In the genomic region with DNA sequence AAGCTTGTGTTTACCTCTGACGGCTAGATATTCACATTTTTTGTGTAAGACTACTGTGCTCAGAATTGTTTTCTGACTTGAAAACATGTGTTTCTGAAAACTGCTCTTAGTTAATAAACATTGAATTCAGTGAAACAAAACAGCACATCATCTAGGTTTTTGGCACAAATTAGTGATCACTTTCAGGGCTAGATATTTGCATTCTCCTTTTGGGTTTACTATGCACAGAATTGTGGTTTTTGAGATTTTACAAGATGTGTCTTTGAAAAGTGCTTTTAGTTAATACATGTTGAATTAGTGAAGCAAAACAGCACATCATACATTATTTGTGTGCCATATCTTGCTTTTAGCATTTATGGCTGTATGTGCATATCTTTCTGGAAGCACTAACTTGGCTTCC, we compare ENCODE assay signal across 37 cellular contexts.
"Had no signal": no experiment of that assay in that cellular context is flagged by ENCODE, and none has a peak within 500 bp of the region (broad histone marks: within the 10 kb centered on the region; RNA-seq: fewer than 3 reads in every experiment).

No MANE protein-coding gene starts in this region.

- H3K4me1 ChIP-seq: adrenal gland, ascending aorta had no signal

- FAIRE-seq: bronchial epithelial cell, TTC549 had no signal

- H3K36me3 ChIP-seq: adrenal gland, ascending aorta, cardiac muscle cell had no signal

- H3K4me3 ChIP-seq: adrenal gland, ascending aorta, cardiac muscle cell had no signal

- H3K36me3 Mint-ChIP-seq: activated CD4-positive, alpha-beta memory T cell treated with anti-CD3 and anti-CD28 coated beads for 36 hours; activated naive CD4-positive, alpha-beta T cell treated with anti-CD3 and anti-CD28 coated beads, Interleukin-2, amount 50 U/mL, for 72 hours; activated naive CD8-positive, alpha-beta T cell treated with anti-CD3 and anti-CD28 coated beads for 36 hours; brain had no signal

- H3K27ac Mint-ChIP-seq: activated B cell treated with CpG ODN at 0.5 μM for 24 hours; activated CD4-positive, alpha-beta memory T cell treated with anti-CD3 and anti-CD28 coated beads for 36 hours; activated CD4-positive, alpha-beta T cell treated with anti-CD3 and anti-CD28 coated beads, Interleukin-2, amount 10 ng/mL, durations not matched to agents 24 days and 14 days; activated CD8-positive, alpha-beta T cell treated with anti-CD3 and anti-CD28 coated beads for 36 hours; activated naive CD4-positive, alpha-beta T cell treated with anti-CD3 and anti-CD28 coated beads for 36 hours; activated naive CD4-positive, alpha-beta T cell treated with anti-CD3 and anti-CD28 coated beads, Interleukin-2, amount 50 U/mL, for 72 hours; activated naive CD8-positive, alpha-beta T cell treated with anti-CD3 and anti-CD28 coated beads for 36 hours; activated T-cell treated with anti-CD3 and anti-CD28 coated beads, Interleukin-2, amount 50 U/mL, for 72 hours; activated T-helper 1 cell treated with anti-CD3 and anti-CD28 coated beads, Interleukin-12 subunit alpha, Interleukin-12 subunit beta, Interleukin-2, Interleukin-4 antibody, amounts not matched to agents 30 ng/mL and 10 ng/mL and 1 ng/mL, durations not matched to agents 14 hours and 24 hours and 36 hours; activated T-helper 17 cell treated with anti-CD3 and anti-CD28 coated beads, Interleukin-2, amount 50 U/mL, for 72 hours; brain; T-helper 1 cell treated with Interleukin-12 subunit alpha and Interleukin-12 subunit beta and Interleukin-4 antibody, amounts not matched to agents 30 μg/mL and 1 μg/mL, for 36 hours; T-helper 2 cell treated with Interferon-gamma antibody and Interleukin-4, amounts not matched to agents 5 μg/mL and 100 μg/mL, for 36 hours had no signal

- DNase-seq: activated B cell treated with CpG ODN at 0.5 μM for 24 hours; activated CD4-positive, alpha-beta memory T cell treated with anti-CD3 and anti-CD28 coated beads for 36 hours; activated CD4-positive, alpha-beta T cell treated with anti-CD3 and anti-CD28 coated beads for 4 hours; activated CD4-positive, alpha-beta T cell treated with anti-CD3 and anti-CD28 coated beads, Interleukin-2, amount 10 ng/mL, durations not matched to agents 24 days and 14 days; activated CD4-positive, alpha-beta T cell treated with anti-CD3 and anti-CD28 coated beads, Interleukin-2, amount 50 U/mL, for 1 hour; activated CD4-positive, alpha-beta T cell treated with anti-CD3 and anti-CD28 coated beads, Interleukin-2, amount 50 U/mL, for 4 hours; activated CD4-positive, CD25-positive, alpha-beta regulatory T cell treated with anti-CD3 and anti-CD28 coated beads, Interleukin-2, amount 50 U/mL, for 72 hours; activated CD8-positive, alpha-beta memory T cell treated with anti-CD3 and anti-CD28 coated beads, Interleukin-2, amount 50 U/mL, for 4 hours; activated CD8-positive, alpha-beta T cell treated with anti-CD3 and anti-CD28 coated beads for 36 hours; activated effector memory CD4-positive, alpha-beta T cell treated with anti-CD3 and anti-CD28 coated beads, Interleukin-2, amount 50 U/mL, for 16 hours; activated gamma-delta T cell treated with Interleukin-2 at 50 U/mL for 16 hours; activated naive CD4-positive, alpha-beta T cell; activated naive CD4-positive, alpha-beta T cell treated with anti-CD3 and anti-CD28 coated beads for 36 hours; activated naive CD4-positive, alpha-beta T cell treated with anti-CD3 and anti-CD28 coated beads, Interleukin-2, amount 50 U/mL, for 16 hours; activated naive CD8-positive, alpha-beta T cell treated with anti-CD3 and anti-CD28 coated beads for 36 hours; activated T-cell treated with anti-CD3 and anti-CD28 coated beads for 4 hours; activated T-cell treated with anti-CD3 and anti-CD28 coated beads, Interleukin-2, amount 50 U/mL, for 1 hour; activated T-cell treated with anti-CD3 and anti-CD28 coated beads, Interleukin-2, amount 50 U/mL, for 4 hours; activated T-cell treated with anti-CD3 and anti-CD28 coated beads, Interleukin-2, amount 50 U/mL, for 72 hours; adrenal gland; amniotic stem cell; caudate nucleus; cerebellar nuclear complex; T-helper 2 cell; T-helper 9 cell had no signal

- H3K4me3 Mint-ChIP-seq: activated B cell treated with CpG ODN at 0.5 μM for 24 hours; activated CD4-positive, alpha-beta memory T cell treated with anti-CD3 and anti-CD28 coated beads for 36 hours; activated CD4-positive, alpha-beta T cell treated with anti-CD3 and anti-CD28 coated beads, Interleukin-2, amount 10 ng/mL, durations not matched to agents 24 days and 14 days; activated CD8-positive, alpha-beta T cell treated with anti-CD3 and anti-CD28 coated beads for 36 hours; activated naive CD4-positive, alpha-beta T cell treated with anti-CD3 and anti-CD28 coated beads for 36 hours; activated naive CD8-positive, alpha-beta T cell treated with anti-CD3 and anti-CD28 coated beads for 36 hours; activated T-cell treated with anti-CD3 and anti-CD28 coated beads, Interleukin-2, amount 50 U/mL, for 4 hours; activated T-cell treated with anti-CD3 and anti-CD28 coated beads, Interleukin-2, amount 50 U/mL, for 72 hours; activated T-helper 1 cell treated with anti-CD3 and anti-CD28 coated beads, Interleukin-12 subunit alpha, Interleukin-12 subunit beta, Interleukin-2, Interleukin-4 antibody, amounts not matched to agents 30 ng/mL and 10 ng/mL and 1 ng/mL, durations not matched to agents 14 hours and 24 hours and 36 hours; activated T-helper 17 cell treated with anti-CD3 and anti-CD28 coated beads, Interleukin-2, amount 50 U/mL, for 72 hours; brain; central memory CD8-positive, alpha-beta T cell; T-helper 1 cell treated with Interleukin-12 subunit alpha and Interleukin-12 subunit beta and Interleukin-4 antibody, amounts not matched to agents 30 μg/mL and 1 μg/mL, for 36 hours; T-helper 2 cell treated with Interferon-gamma antibody and Interleukin-4, amounts not matched to agents 5 μg/mL and 100 μg/mL, for 36 hours had no signal

- H3K9me3 ChIP-seq: adrenal gland, ascending aorta had no signal

- H3K27me3 Mint-ChIP-seq: activated B cell treated with CpG ODN at 0.5 μM for 24 hours; activated CD4-positive, alpha-beta memory T cell treated with anti-CD3 and anti-CD28 coated beads for 36 hours; activated CD8-positive, alpha-beta T cell treated with anti-CD3 and anti-CD28 coated beads for 36 hours; activated naive CD8-positive, alpha-beta T cell treated with anti-CD3 and anti-CD28 coated beads for 36 hours; activated T-helper 17 cell treated with anti-CD3 and anti-CD28 coated beads, Interleukin-2, amount 50 U/mL, for 72 hours; brain; central memory CD8-positive, alpha-beta T cell had no signal

- H3K9me3 Mint-ChIP-seq: activated B cell treated with CpG ODN at 0.5 μM for 24 hours; activated CD4-positive, alpha-beta memory T cell treated with anti-CD3 and anti-CD28 coated beads for 36 hours; activated CD4-positive, alpha-beta T cell treated with anti-CD3 and anti-CD28 coated beads, Interleukin-2, amount 10 ng/mL, durations not matched to agents 24 days and 14 days; activated CD8-positive, alpha-beta T cell treated with anti-CD3 and anti-CD28 coated beads for 36 hours; activated naive CD4-positive, alpha-beta T cell treated with anti-CD3 and anti-CD28 coated beads for 36 hours; activated naive CD4-positive, alpha-beta T cell treated with anti-CD3 and anti-CD28 coated beads, Interleukin-2, amount 50 U/mL, for 72 hours; activated naive CD8-positive, alpha-beta T cell treated with anti-CD3 and anti-CD28 coated beads for 36 hours; activated T-cell treated with anti-CD3 and anti-CD28 coated beads, Interleukin-2, amount 50 U/mL, for 4 hours; activated T-cell treated with anti-CD3 and anti-CD28 coated beads, Interleukin-2, amount 50 U/mL, for 72 hours; activated T-helper 1 cell treated with anti-CD3 and anti-CD28 coated beads, Interleukin-12 subunit alpha, Interleukin-12 subunit beta, Interleukin-2, Interleukin-4 antibody, amounts not matched to agents 30 ng/mL and 10 ng/mL and 1 ng/mL, durations not matched to agents 14 hours and 24 hours and 36 hours; activated T-helper 17 cell treated with anti-CD3 and anti-CD28 coated beads, Interleukin-2, amount 50 U/mL, for 72 hours; brain; central memory CD8-positive, alpha-beta T cell; T-helper 1 cell treated with Interleukin-12 subunit alpha and Interleukin-12 subunit beta and Interleukin-4 antibody, amounts not matched to agents 30 μg/mL and 1 μg/mL, for 36 hours; T-helper 2 cell treated with Interferon-gamma antibody and Interleukin-4, amounts not matched to agents 5 μg/mL and 100 μg/mL, for 36 hours had no signal

- H3K4me1 Mint-ChIP-seq: activated B cell treated with CpG ODN at 0.5 μM for 24 hours; activated T-helper 17 cell treated with anti-CD3 and anti-CD28 coated beads, Interleukin-2, amount 50 U/mL, for 72 hours; brain; central memory CD8-positive, alpha-beta T cell had no signal

- H3K27me3 ChIP-seq: adrenal gland, ascending aorta, cardiac muscle cell had no signal

- H3K27ac ChIP-seq: adrenal gland, ascending aorta, cardiac muscle cell, VCaP had no signal

- ATAC-seq: activated CD8-positive, alpha-beta T cell treated with anti-CD3 and anti-CD28 coated beads for 36 hours; activated naive CD4-positive, alpha-beta T cell treated with anti-CD3 and anti-CD28 coated beads, Interleukin-2, amount 50 U/mL, for 72 hours; activated T-cell treated with anti-CD3 and anti-CD28 coated beads, Interleukin-2, amount 50 U/mL, for 4 hours; activated T-cell treated with anti-CD3 and anti-CD28 coated beads, Interleukin-2, amount 50 U/mL, for 72 hours; activated T-helper 17 cell treated with anti-CD3 and anti-CD28 coated beads, Interleukin-2, amount 50 U/mL, for 72 hours had no signal
